8 cellular contexts compared by ENCODE assay signal in genomic region chr18:9614401-9615279, GRCh38. TPM values are rescaled to one million over a fixed set of nuclear protein-coding genes. Genes with fewer than 3 reads are reported as not detected.
DNase-seq lines count a peak whose midpoint lies in the region; ATAC-seq and TF ChIP-seq lines count a peak whose summit lies in the region.

Gene PPP4R1, minus strand, starts transcription at chr18:9614559. Its CDS starts 75 bp downstream, at chr18:9614484.

- H4K20me1 ChIP-seq in mammary epithelial cell (ENCODE audit: insufficient read depth, low read length), result peaks cover 2% of the 10 kb centered on the region

- H3K4me1 ChIP-seq in mammary epithelial cell (ENCODE audit: insufficient read depth, low read length) (peaks cover 41% of the 10 kb centered on the region), skeletal muscle tissue (ENCODE audit: control insufficient read depth in 3 of 3, insufficient read depth in 3 of 3, low read length in 3 of 3) (peaks cover 9 to 24% (median 20%) of the 10 kb centered on the region in 3 donors)

- no peaks in the 10 kb centered on the region for H3K27me3 Mint-ChIP-seq in WTC11 (ENCODE audit: low read depth)

- H3K4me1 Mint-ChIP-seq in WTC11, result peaks cover 41% of the 10 kb centered on the region

- H2AFZ ChIP-seq in mammary epithelial cell (ENCODE audit: low read depth, low read length), result peak within 1 kb of the TSS; percentile 55

- peak within 1 kb of the TSS; percentile 50 to 99 (median 90) for H3K4me3 ChIP-seq in mammary epithelial cell (replicated peaks in 1 of 3; ENCODE audit: insufficient read depth in 1 of 3, low read depth in 2 of 3, low read length in 3 of 3)
- peak within 1 kb of the TSS; percentile 76 to 84 (median 80) for H3K4me3 ChIP-seq in skeletal muscle tissue (ENCODE audit: low read length in 3 of 3)

- H3K36me3 ChIP-seq in mammary epithelial cell (ENCODE audit: insufficient read depth, low read length) (peaks cover 8% of the 10 kb centered on the region), skeletal muscle tissue (ENCODE audit: control insufficient read depth in 3 of 3, insufficient read depth in 3 of 3, low read length in 3 of 3) (peaks cover 0 to 4% (median 3%) of the 10 kb centered on the region in 3 donors)

- H3K9me3 ChIP-seq in mammary epithelial cell (replicated peaks; ENCODE audit: insufficient read depth, low read length) (no peaks in the 10 kb centered on the region), skeletal muscle tissue (ENCODE audit: control insufficient read depth in 3 of 3, low read length in 3 of 3) (no peaks in the 10 kb centered on the region)

- ATAC-seq in HG02759 (IDR thresholded peaks at IDR 0.05; ENCODE audit: unreplicated experiment), result peak; percentile 72
- ATAC-seq in WTC11, result peak; percentile 83

- intact Hi-C loops in mammary epithelial cell (cut with micrococcal nuclease), result loop anchor here (5.0 kb wide), 2 partner anchors 318 to 338 kb away; no protein-coding TSS in a partner anchor

- dilution Hi-C loops in mammary epithelial cell (cut with HindIII; ENCODE audit: low sequenced_read_pairs), result loop anchor here (5.0 kb wide), 2 partner anchors 48 to 98 kb away; no protein-coding TSS in a partner anchor

- H3K27ac ChIP-seq in mammary epithelial cell (ENCODE audit: insufficient read depth, low read depth, low read length), result peak within 1 kb of the TSS; percentile 95
- H3K27ac ChIP-seq in skeletal muscle tissue (ENCODE audit: low read depth, low read length), result peak within 1 kb of the TSS; percentile 82

- 0% methylated on average over 6 of the region's 127 CpGs for WGBS in mammary epithelial cell (ENCODE audit: low coverage, missing lambda C conversion rate)

- H3K9me3 Mint-ChIP-seq in WTC11, result no peaks in the 10 kb centered on the region

- H3K36me3 Mint-ChIP-seq in WTC11, result peaks cover 13% of the 10 kb centered on the region

- peak within 1 kb of the TSS; percentile 89 for H3K4me3 Mint-ChIP-seq in WTC11

- POLR2A ChIA-PET in WTC11 (lab: Charles Lee), result interaction anchor here (0.9 to 1.4 kb wide), 4 partner anchors 13 to 299 kb away, joined by 3 to 7 read pairs (median 4); partner anchors contain the start of gene VAPA

- CTCF ChIA-PET in WTC11 (lab: Charles Lee), result interaction anchor here (1.2 kb wide), 1 partner anchor 47 kb away, joined by 3 read pairs; no protein-coding TSS in a partner anchor
- CTCF ChIA-PET in mammary epithelial cell (lab: Charles Lee; ENCODE audit: low non-redundant PET), result no interaction called here

- TF ChIP-seq CTCF in WTC11 (IDR thresholded peaks at IDR 0.05) (no peak), mammary epithelial cell (conservative IDR thresholded peaks at IDR 0.05 in 1 of 2, IDR thresholded peaks at IDR 0.05 in 1 of 2; ENCODE audit: extremely low read depth in 1 of 2, insufficient read depth in 1 of 2, low read depth in 1 of 2, low read length in 2 of 2) (no peak)

- H3K27me3 ChIP-seq in mammary epithelial cell (ENCODE audit: insufficient read depth, low read length) (no peaks in the 10 kb centered on the region), skeletal muscle tissue (ENCODE audit: control insufficient read depth in 3 of 3, insufficient read depth in 3 of 3, low read length in 3 of 3) (no peaks in the 10 kb centered on the region)

- no TSS peak for BruUV-seq in mammary epithelial cell (replicated peaks; lab: Mats Ljungman, UMichigan)

- in situ Hi-C loops in mammary epithelial cell (cut with MboI; ENCODE audit: low sequenced_read_pairs in 2 of 2), result loop anchor here in 1 of 2 donors (5.0 kb wide), 1 partner anchor 43 kb away; no protein-coding TSS in a partner anchor

- H3K27ac Mint-ChIP-seq in WTC11, result peak within 1 kb of the TSS; percentile 92

- peak within 1 kb of the TSS; percentile 88 for H3K4me2 ChIP-seq in mammary epithelial cell (ENCODE audit: insufficient read depth, low read depth, low read length)

- H3K9ac ChIP-seq in mammary epithelial cell (ENCODE audit: insufficient read depth, low read length) (peak within 1 kb of the TSS; percentile 94), skeletal muscle tissue (ENCODE audit: low read depth in 1 of 3, low read length in 3 of 3) (peak within 1 kb of the TSS; percentile 82 to 93 (median 87))

- H3K79me2 ChIP-seq in mammary epithelial cell (ENCODE audit: insufficient read depth, low read length), result peaks cover 57% of the 10 kb centered on the region

- DNase-seq in NCI-H1694 treated with DMSO at 0.1 percent for 48 hours (lab: John Stamatoyannopoulos, UW) (peak; percentile 31), WTC11 (ENCODE audit: low spot score) (peak; percentile 87), mammary epithelial cell (peak; percentile 76), iPS-NIHi11 (ENCODE audit: low spot score) (peak; percentile 86), NCI-H2029 treated with DMSO at 0.1 percent for 48 hours (lab: John Stamatoyannopoulos, UW) (no peak)

- peak; percentile 54 for TF ChIP-seq POLR2A in GM15510 (IDR thresholded peaks at IDR 0.05; ENCODE audit: borderline replicate concordance, extremely low read depth, insufficient read length)

TF ChIP-seq in WTC11, 78 proteins besides CTCF, POLR2A, EP300 and RAD21 (continues in another document):
- TF ChIP-seq ZNF512 (CRISPR knock-in tag; IDR thresholded peaks at IDR 0.05; ENCODE audit: borderline replicate concordance) (no peak), ZNF423 (CRISPR knock-in tag; IDR thresholded peaks at IDR 0.05) (peak; percentile 95), ZNF425 (CRISPR knock-in tag; conservative IDR thresholded peaks at IDR 0.05) (no peak), FOXP1 (CRISPR knock-in tag; IDR thresholded peaks at IDR 0.05; ENCODE audit: borderline replicate concordance) (peak; percentile 35; the same call in 1 of the 2 replicates), E2F5 (CRISPR knock-in tag; IDR thresholded peaks at IDR 0.05) (0 out of 2 replicates have a peak, but pooled peaks have one; percentile 48), CREM (CRISPR knock-in tag; IDR thresholded peaks at IDR 0.05) (0 out of 2 replicates have a peak, but pooled peaks have one; percentile 15), E2F4 (CRISPR knock-in tag; IDR thresholded peaks at IDR 0.05; ENCODE audit: borderline replicate concordance, low read depth) (no peak), HMGXB4 (CRISPR knock-in tag; IDR thresholded peaks at IDR 0.05) (peak; percentile 57; the same call in 1 of the 2 replicates)

RNA-seq across cellular contexts. Expression of gene PPP4R1, which starts in this region (rescaled TPM):
- total RNA-seq in WTC11 (2021) (71.1 to 78.7 TPM (median 77.0 TPM) in 3 replicates), mammary epithelial cell (100 to 1,000 TPM in 1 of 2 donors, 10 to 100 TPM in 1; 89.7 to 163 TPM), skeletal muscle tissue (151 TPM)
- polyA plus RNA-seq in mammary epithelial cell, result 133 TPM
- polyA minus RNA-seq in mammary epithelial cell, result 117 TPM
